Comparison of ENCODE assay signal across 25 cellular contexts in the genomic region with DNA sequence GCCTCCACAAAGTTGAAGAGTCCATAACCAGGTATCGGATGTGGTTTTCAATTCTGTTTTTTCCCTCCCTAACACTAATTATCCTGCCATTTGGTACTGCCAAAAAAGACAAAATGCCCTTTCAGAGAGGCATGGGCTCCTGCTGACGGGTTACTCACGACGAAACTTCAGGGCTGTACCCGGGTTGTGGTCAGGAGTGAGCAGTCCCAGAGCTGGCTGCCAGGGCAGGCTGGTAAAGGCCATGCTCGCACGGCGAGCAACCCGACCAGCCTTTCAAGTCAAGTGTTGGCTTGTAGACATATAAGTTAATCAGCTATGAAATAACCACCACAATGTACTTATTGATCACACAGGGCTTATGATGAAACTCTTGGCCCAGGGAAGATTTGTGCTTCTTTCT.
A peak's percentile ranks its signal among the peaks of the same experiment; 100 is the strongest.
DNase-seq lines count a peak whose midpoint lies in the region; ATAC-seq and TF ChIP-seq lines count a peak whose summit lies in the region.
"Had no signal": no experiment of that assay in that cellular context is flagged by ENCODE, and none has a peak within 500 bp of the region (broad histone marks: within the 10 kb centered on the region; RNA-seq: fewer than 3 reads in every experiment).

No MANE protein-coding gene starts in this region.

- H4K20me1 ChIP-seq in PC-9 (ENCODE audit: insufficient read depth): no peaks in the 10 kb centered on the region

- no peaks in the 10 kb centered on the region for H3K27me3 ChIP-seq in muscle layer of duodenum (ENCODE audit: low read depth, low read length)
- H3K27me3 ChIP-seq in PC-9 (ENCODE audit: insufficient read depth, low read depth): no peaks in the 10 kb centered on the region
- no peaks in the 10 kb centered on the region for H3K27me3 ChIP-seq in lower lobe of right lung (ENCODE audit: low read depth)
- H3K27me3 ChIP-seq: colonic mucosa, heart left ventricle, ovary, Peyer's patch, SJCRH30 had no signal

- intact Hi-C loops in PC-9 (cut with micrococcal nuclease; ENCODE audit: unreplicated experiment) (loop anchor here (2.0 to 10.0 kb wide), 3 partner anchors 40 to 343 kb away; no protein-coding TSS in a partner anchor), lower lobe of right lung (cut with DNase I) (no loop called here)

- H3K9me3 ChIP-seq in muscle layer of duodenum (ENCODE audit: control insufficient read depth in 1 of 2, low read length in 2 of 2) (no peaks in the 10 kb centered on the region), PC-9 (ENCODE audit: insufficient read depth, low read depth) (no peaks in the 10 kb centered on the region), lower lobe of right lung (no peaks in the 10 kb centered on the region)
- H3K9me3 ChIP-seq: colonic mucosa, heart left ventricle, ovary, Peyer's patch, SJCRH30 had no signal

- H3K4me1 ChIP-seq in muscle layer of duodenum (ENCODE audit: control insufficient read depth in 1 of 2, insufficient read depth in 2 of 2, low read length in 2 of 2) (no peaks in the 10 kb centered on the region), PC-9 (replicated peaks; ENCODE audit: insufficient read depth) (peaks cover 33% of the 10 kb centered on the region), lower lobe of right lung (peaks cover 2% of the 10 kb centered on the region)
- H3K4me1 ChIP-seq: colonic mucosa had no signal

- ATAC-seq in HG03521 (IDR thresholded peaks at IDR 0.05; ENCODE audit: unreplicated experiment): no peak
- ATAC-seq in lower lobe of right lung: no peak
- ATAC-seq: heart left ventricle; stimulated activated effector memory CD8-positive, alpha-beta T cell treated with anti-CD3 and anti-CD28 coated beads, Interleukin-12 subunit alpha, Interleukin-12 subunit beta, amount 100 ng/mL, for 72 hours; T-cell had no signal

- H3F3A ChIP-seq in PC-9 (ENCODE audit: insufficient read depth, low read depth): peaks cover 12% of the 10 kb centered on the region

- no peaks in the 10 kb centered on the region for H3K9me2 ChIP-seq in PC-9 (ENCODE audit: insufficient read depth)

- no peak overlapping the region for H3K4me3 ChIP-seq in epithelial cell of esophagus (ENCODE audit: low read length)
- no peak overlapping the region for H3K4me3 ChIP-seq in muscle layer of duodenum (ENCODE audit: low read depth in 1 of 2, low read length in 2 of 2)
- no peak overlapping the region for H3K4me3 ChIP-seq in PC-9
- H3K4me3 ChIP-seq in lower lobe of right lung: no peak overlapping the region
- H3K4me3 ChIP-seq: colonic mucosa, GM23248, heart left ventricle, ovary, Peyer's patch, SJCRH30 had no signal

- CTCF ChIA-PET in PC-9 (lab: Charles Lee): no interaction called here

- peak; percentile 25 for DNase-seq in Ammon's horn (ENCODE audit: low spot score)
- peak; percentile 35 for DNase-seq in NCI-H69 (lab: John Stamatoyannopoulos, UW)
- DNase-seq in epithelial cell of esophagus (ENCODE audit: low read depth): peak; percentile 90
- no peak for DNase-seq in PC-9
- no peak for DNase-seq in lower lobe of right lung
- no peak for DNase-seq in GM19240 (ENCODE audit: insufficient read length, low spot score)
- DNase-seq: activated CD4-positive, alpha-beta T cell treated with anti-CD3 and anti-CD28 coated beads for 48 hours; activated CD8-positive, alpha-beta memory T cell treated with anti-CD3 and anti-CD28 coated beads for 24 hours; CD4-positive, CD25-positive, alpha-beta regulatory T cell; colonic mucosa; effector memory CD4-positive, alpha-beta T cell; GM23248; heart left ventricle; IMR-90; kidney glomerular epithelial cell; NCI-H1694 treated with DMSO at 0.1 percent for 48 hours; NCI-H2171 treated with DMSO at 0.1 percent for 48 hours; NCI-H510A treated with DMSO at 0.1 percent for 48 hours; ovary; Peyer's patch; SJCRH30; T-cell had no signal

- no peaks in the 10 kb centered on the region for H3K36me3 ChIP-seq in muscle layer of duodenum (ENCODE audit: control insufficient read depth in 1 of 2, insufficient read depth in 2 of 2, low read length in 2 of 2)
- H3K36me3 ChIP-seq in PC-9 (ENCODE audit: low read depth): no peaks in the 10 kb centered on the region; the same call in 1 of the 2 replicates
- no peaks in the 10 kb centered on the region for H3K36me3 ChIP-seq in lower lobe of right lung
- H3K36me3 ChIP-seq: colonic mucosa, heart left ventricle, ovary, Peyer's patch, SJCRH30 had no signal

- TF ChIP-seq CTCF in epithelial cell of esophagus (IDR thresholded peaks at IDR 0.05; ENCODE audit: insufficient read depth, low read depth, low read length, missing control alignments) (no peak), PC-9 (conservative IDR thresholded peaks at IDR 0.05) (no peak), lower lobe of right lung (IDR thresholded peaks at IDR 0.05) (no peak)

- BruUV-seq in PC-9 (replicated peaks; lab: Mats Ljungman, UMichigan): no TSS peak

- no peak overlapping the region for H3K4me2 ChIP-seq in PC-9

- H3K27ac ChIP-seq in muscle layer of duodenum (ENCODE audit: low read length) (peak overlapping the region; percentile 16), PC-9 (no peak overlapping the region), lower lobe of right lung (no peak overlapping the region)
- H3K27ac ChIP-seq: colonic mucosa, GM23248, heart left ventricle, ovary, SJCRH30 had no signal

- no peaks in the 10 kb centered on the region for H3K79me2 ChIP-seq in PC-9 (ENCODE audit: low read depth)

- POLR2A ChIA-PET in PC-9 (lab: Charles Lee; ENCODE audit: unreplicated experiment): no interaction called here

- H2AFZ ChIP-seq in PC-9: no peak overlapping the region
- H2AFZ ChIP-seq: GM23248 had no signal

Comparison
In these comparisons a context has a peak if more than half of its experiments do, and no peak if none do; other contexts are left out.
1. DNase-seq: peak in Ammon's horn (single experiment), NCI-H69 (single experiment) and epithelial cell of esophagus (single experiment); none in PC-9 (0 of 2), lower lobe of right lung (single experiment) and GM19240 (single experiment).